1 cellular context compared by ENCODE assay signal in genomic region chr3:125310623-125311076, GRCh38.
TF ChIP-seq lines count a peak whose summit lies in the region.

No MANE protein-coding gene starts in this region.

TF ChIP-seq in K562, 482 proteins besides CTCF, POLR2A, EP300 and RAD21 (continued from another document):
- no peak for TF ChIP-seq RB1 (IDR thresholded peaks at IDR 0.05; ENCODE audit: low read depth)
- TF ChIP-seq KDM5B (IDR thresholded peaks at IDR 0.05; ENCODE audit: insufficient replicate concordance, low read depth, low read length), result no peak
- no peak for TF ChIP-seq CC2D1A (IDR thresholded peaks at IDR 0.05)
- no peak for TF ChIP-seq MBD2 (IDR thresholded peaks at IDR 0.05; ENCODE audit: borderline replicate concordance, low read depth)
- TF ChIP-seq ZNF274 (IDR thresholded peaks at IDR 0.05; ENCODE audit: borderline replicate concordance, low read depth, low read length), result no peak
- no peak for TF ChIP-seq NR2C2 (CRISPR knock-in tag; IDR thresholded peaks at IDR 0.05)
- TF ChIP-seq NR2C2 (tag; IDR thresholded peaks at IDR 0.05), result peak; percentile 42; the same call in 1 of the 2 replicates
- TF ChIP-seq SNAPC5 (CRISPR knock-in tag; IDR thresholded peaks at IDR 0.05), result no peak
- TF ChIP-seq SMARCB1 (IDR thresholded peaks at IDR 0.05; ENCODE audit: insufficient read length, low read depth), result no peak
- no peak for TF ChIP-seq E4F1 (CRISPR knock-in tag; IDR thresholded peaks at IDR 0.05; ENCODE audit: borderline replicate concordance)
- no peak for TF ChIP-seq ZNF584 (CRISPR knock-in tag; IDR thresholded peaks at IDR 0.05; ENCODE audit: low read depth)
- TF ChIP-seq FOXA1 (IDR thresholded peaks at IDR 0.05; ENCODE audit: borderline replicate concordance), result no peak
- no peak for TF ChIP-seq ZNF239 (CRISPR knock-in tag; IDR thresholded peaks at IDR 0.05)
- TF ChIP-seq CBX1 (IDR thresholded peaks at IDR 0.05; ENCODE audit: low read depth), result no peak
- TF ChIP-seq SMAD4 (CRISPR knock-in tag; conservative IDR thresholded peaks at IDR 0.05), result no peak
- TF ChIP-seq C11orf30 (IDR thresholded peaks at IDR 0.05; ENCODE audit: low read depth), result peak; percentile 45; the same call in 1 of the 2 replicates
